Comparison of ENCODE assay signal across 23 cellular contexts in the genomic region with DNA sequence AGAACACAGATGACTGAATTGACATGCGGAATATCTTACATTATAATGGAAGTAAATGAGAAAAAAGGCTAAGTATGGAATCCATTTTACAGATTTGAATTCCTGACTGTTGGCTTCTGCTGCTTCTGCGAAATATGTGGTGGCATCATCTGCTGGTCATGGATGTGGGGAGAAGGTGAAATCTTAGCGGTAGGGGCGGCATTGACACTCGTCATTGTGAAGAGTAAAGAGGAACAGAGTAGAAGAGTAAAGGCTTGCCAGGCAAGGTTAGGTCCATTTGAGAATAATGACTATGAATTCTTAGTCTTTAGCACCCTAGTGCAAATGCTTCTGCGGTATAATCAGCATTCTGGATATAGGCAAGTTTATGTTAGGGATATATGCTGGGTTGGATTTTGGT. TPM values are rescaled to one million over a fixed set of nuclear protein-coding genes. Genes with fewer than 3 reads are reported as not detected.
DNase-seq lines count a peak whose midpoint lies in the region; ATAC-seq, FAIRE-seq and TF ChIP-seq lines count a peak whose summit lies in the region.
"Had no signal": no experiment of that assay in that cellular context is flagged by ENCODE, and none has a peak within 500 bp of the region (broad histone marks: within the 10 kb centered on the region; RNA-seq: fewer than 3 reads in every experiment).

No MANE protein-coding gene starts in this region.

- no peak for TF ChIP-seq CTCF in DOHH2 (IDR thresholded peaks at IDR 0.05; ENCODE audit: low read depth, low read length, poor library complexity, severe bottlenecking)
- TF ChIP-seq CTCF in neutrophil (IDR thresholded peaks at IDR 0.05), result no peak
- TF ChIP-seq CTCF in A673 (conservative IDR thresholded peaks at IDR 0.05; ENCODE audit: low read depth, low read length), result no peak

- CTCF ChIA-PET in A673 (lab: Charles Lee), result no interaction called here
- CTCF ChIA-PET in activated CD8-positive, alpha-beta memory T cell treated with anti-CD3 and anti-CD28 coated beads, Interleukin-2, amount 10 ng/mL, durations not matched to agents 7 days and 5 days (lab: Charles Lee), result no interaction called here
- CTCF ChIA-PET in naive thymus-derived CD4-positive, alpha-beta T cell (lab: Charles Lee), result no interaction called here

- intact Hi-C loops in A673 (cut with micrococcal nuclease; ENCODE audit: unreplicated experiment), result no loop called here
- intact Hi-C loops in naive thymus-derived CD4-positive, alpha-beta T cell (cut with micrococcal nuclease), result loop anchor here (2.0 to 5.0 kb wide), 5 partner anchors 14 to 46 kb away; no protein-coding TSS in a partner anchor

- H3K4me2 ChIP-seq in DOHH2 (ENCODE audit: low read length), result peak overlapping the region; percentile 17; the same call in 1 of the 2 replicates

- H3K9me2 ChIP-seq in DOHH2 (replicated peaks; ENCODE audit: control insufficient read depth, low read length), result no peaks in the 10 kb centered on the region

- H3K79me2 ChIP-seq in DOHH2 (ENCODE audit: control insufficient read depth, low read length), result peaks cover 97% of the 10 kb centered on the region

- no peak overlapping the region for H3K4me3 Mint-ChIP-seq in activated CD8-positive, alpha-beta memory T cell treated with anti-CD3 and anti-CD28 coated beads, Interleukin-2, amount 10 ng/mL, durations not matched to agents 7 days and 5 days
- H3K4me3 Mint-ChIP-seq in naive thymus-derived CD4-positive, alpha-beta T cell, result no peak overlapping the region
- H3K4me3 Mint-ChIP-seq: CD4-positive, CD25-positive, alpha-beta regulatory T cell; IgD-negative memory B cell; T-cell; T-helper 2 cell treated with Interferon-gamma antibody and Interleukin-4, amounts not matched to agents 5 μg/mL and 100 μg/mL, for 36 hours had no signal

- H3K4me3 ChIP-seq in DOHH2 (ENCODE audit: low read length) (no peak overlapping the region), neutrophil (ENCODE audit: low read depth in 1 of 2, low read length in 1 of 2) (no peak overlapping the region), A673 (ENCODE audit: low read depth, low read length, poor library complexity, severe bottlenecking) (no peak overlapping the region)
- no peak overlapping the region for H3K4me3 ChIP-seq in naive thymus-derived CD4-positive, alpha-beta T cell (ENCODE audit: low read length)
- H3K4me3 ChIP-seq: GM23248 had no signal

- no peak for ATAC-seq in activated CD8-positive, alpha-beta memory T cell treated with anti-CD3 and anti-CD28 coated beads, Interleukin-2, amount 10 ng/mL, durations not matched to agents 7 days and 5 days
- ATAC-seq in naive thymus-derived CD4-positive, alpha-beta T cell, result no peak
- ATAC-seq: T-cell had no signal

- POLR2A ChIA-PET in A673 (lab: Charles Lee; ENCODE audit: low non-redundant PET), result no interaction called here
- POLR2A ChIA-PET in naive thymus-derived CD4-positive, alpha-beta T cell (lab: Charles Lee), result no interaction called here

- BruUV-seq in A673 (replicated peaks; lab: Mats Ljungman, UMichigan), result no TSS peak

- H3K27ac Mint-ChIP-seq in activated CD8-positive, alpha-beta memory T cell treated with anti-CD3 and anti-CD28 coated beads, Interleukin-2, amount 10 ng/mL, durations not matched to agents 7 days and 5 days, result no peak overlapping the region
- no peak overlapping the region for H3K27ac Mint-ChIP-seq in naive thymus-derived CD4-positive, alpha-beta T cell
- H3K27ac Mint-ChIP-seq: CD4-positive, CD25-positive, alpha-beta regulatory T cell; IgD-negative memory B cell; T-cell; T-helper 2 cell treated with Interferon-gamma antibody and Interleukin-4, amounts not matched to agents 5 μg/mL and 100 μg/mL, for 36 hours had no signal

- H3K4me1 ChIP-seq in DOHH2 (ENCODE audit: control insufficient read depth, low read length), result peaks cover 44% of the 10 kb centered on the region
- peaks cover 4 to 7% of the 10 kb centered on the region in 2 experiments for H3K4me1 ChIP-seq in neutrophil (ENCODE audit: control insufficient read depth in 1 of 2, insufficient read depth in 1 of 2, low read depth in 1 of 2, low read length in 1 of 2)
- no peaks in the 10 kb centered on the region for H3K4me1 ChIP-seq in A673 (ENCODE audit: insufficient read depth, low read length, poor library complexity, severe bottlenecking)
- peaks cover 0 to 8% of the 10 kb centered on the region in 2 donors for H3K4me1 ChIP-seq in naive thymus-derived CD4-positive, alpha-beta T cell (ENCODE audit: control insufficient read depth in 2 of 2, insufficient read depth in 2 of 2, low read length in 2 of 2)

- peaks cover 35% of the 10 kb centered on the region for H3K4me1 Mint-ChIP-seq in activated CD8-positive, alpha-beta memory T cell treated with anti-CD3 and anti-CD28 coated beads, Interleukin-2, amount 10 ng/mL, durations not matched to agents 7 days and 5 days
- peaks cover 21 to 40% (median 33%) of the 10 kb centered on the region in 7 donors for H3K4me1 Mint-ChIP-seq in naive thymus-derived CD4-positive, alpha-beta T cell

- no peaks in the 10 kb centered on the region for H3K27me3 Mint-ChIP-seq in activated CD8-positive, alpha-beta memory T cell treated with anti-CD3 and anti-CD28 coated beads, Interleukin-2, amount 10 ng/mL, durations not matched to agents 7 days and 5 days
- no peaks in the 10 kb centered on the region for H3K27me3 Mint-ChIP-seq in naive thymus-derived CD4-positive, alpha-beta T cell
- H3K27me3 Mint-ChIP-seq: CD4-positive, CD25-positive, alpha-beta regulatory T cell; IgD-negative memory B cell; T-cell had no signal

- H3K36me3 ChIP-seq in DOHH2 (ENCODE audit: control insufficient read depth, low read length) (peaks cover 88% of the 10 kb centered on the region), neutrophil (peaks cover 75% of the 10 kb centered on the region), A673 (ENCODE audit: insufficient read depth, low read length, poor library complexity, severe bottlenecking) (peaks cover 22% of the 10 kb centered on the region)
- H3K36me3 ChIP-seq in naive thymus-derived CD4-positive, alpha-beta T cell (ENCODE audit: control insufficient read depth in 2 of 3, insufficient read depth in 3 of 3, low read length in 3 of 3), result peaks cover 7 to 53% (median 13%) of the 10 kb centered on the region in 3 experiments

- H3K27ac ChIP-seq in DOHH2 (ENCODE audit: low read depth, low read length) (peak overlapping the region; percentile 14; the same call in 1 of the 2 replicates), neutrophil (peak overlapping the region; percentile 32), A673 (ENCODE audit: low read depth, low read length, poor library complexity, severe bottlenecking) (no peak overlapping the region)
- no peak overlapping the region for H3K27ac ChIP-seq in naive thymus-derived CD4-positive, alpha-beta T cell (ENCODE audit: low read depth, low read length)
- H3K27ac ChIP-seq: GM23248 had no signal

- no peaks in the 10 kb centered on the region for H3K9me3 Mint-ChIP-seq in activated CD8-positive, alpha-beta memory T cell treated with anti-CD3 and anti-CD28 coated beads, Interleukin-2, amount 10 ng/mL, durations not matched to agents 7 days and 5 days (ENCODE audit: low read depth)
- no peaks in the 10 kb centered on the region for H3K9me3 Mint-ChIP-seq in naive thymus-derived CD4-positive, alpha-beta T cell
- H3K9me3 Mint-ChIP-seq: IgD-negative memory B cell; T-cell; T-helper 2 cell treated with Interferon-gamma antibody and Interleukin-4, amounts not matched to agents 5 μg/mL and 100 μg/mL, for 36 hours had no signal

- peaks cover 40% of the 10 kb centered on the region for H3K36me3 Mint-ChIP-seq in activated CD8-positive, alpha-beta memory T cell treated with anti-CD3 and anti-CD28 coated beads, Interleukin-2, amount 10 ng/mL, durations not matched to agents 7 days and 5 days
- peaks cover 16 to 46% (median 31%) of the 10 kb centered on the region in 5 donors for H3K36me3 Mint-ChIP-seq in naive thymus-derived CD4-positive, alpha-beta T cell

- H3K9me3 ChIP-seq in DOHH2 (ENCODE audit: control insufficient read depth, insufficient read depth, low read length) (no peaks in the 10 kb centered on the region), neutrophil (no peaks in the 10 kb centered on the region), A673 (ENCODE audit: low read depth, low read length, poor library complexity, severe bottlenecking) (no peaks in the 10 kb centered on the region)
- no peaks in the 10 kb centered on the region for H3K9me3 ChIP-seq in naive thymus-derived CD4-positive, alpha-beta T cell (ENCODE audit: control insufficient read depth in 2 of 3, low read length in 3 of 3)

- FAIRE-seq in GM19239 (lab: Jason Lieb, UNC), result peak; percentile 56

- DNase-seq in GM19239 (ENCODE audit: insufficient read length, low spot score) (no peak), MV-4-11 (lab: John Stamatoyannopoulos, UW) (peak; percentile 24), A673 (ENCODE audit: low spot score) (no peak), dedifferentiated amniotic fluid mesenchymal stem cell (ENCODE audit: extremely low spot score) (no peak)
- DNase-seq in activated CD8-positive, alpha-beta memory T cell treated with anti-CD3 and anti-CD28 coated beads, Interleukin-2, amount 10 ng/mL, durations not matched to agents 7 days and 5 days, result no peak
- DNase-seq in naive thymus-derived CD4-positive, alpha-beta T cell, result no peak
- DNase-seq: CD4-positive, CD25-positive, alpha-beta regulatory T cell; GM23248; H7; NCI-H1417; NCI-H1694; NCI-H2029 treated with DMSO at 0.1 percent for 48 hours; NCI-H446 treated with DMSO at 0.1 percent for 48 hours; NCI-H526; NCI-H82; NK-92 treated with Interleukin-12 subunit alpha and Interleukin-12 subunit beta, amount 100 ng/mL, for 24 hours; Right ventricle myocardium superior; RPMI8226; T-cell had no signal

- H4K20me1 ChIP-seq in DOHH2 (ENCODE audit: control insufficient read depth, insufficient read depth, low read depth, low read length), result peaks cover 2% of the 10 kb centered on the region; the same call in 1 of the 2 replicates

- H3K27me3 ChIP-seq in DOHH2 (ENCODE audit: control insufficient read depth, low read length), result no peaks in the 10 kb centered on the region
- H3K27me3 ChIP-seq in neutrophil, result no peaks in the 10 kb centered on the region
- no peaks in the 10 kb centered on the region for H3K27me3 ChIP-seq in A673 (replicated peaks; ENCODE audit: insufficient read depth, low read depth, low read length, poor library complexity)
- no peaks in the 10 kb centered on the region for H3K27me3 ChIP-seq in naive thymus-derived CD4-positive, alpha-beta T cell (ENCODE audit: control insufficient read depth in 2 of 2, insufficient read depth in 2 of 2, low read length in 2 of 2)

- H3F3A ChIP-seq in DOHH2 (ENCODE audit: control insufficient read depth, insufficient read depth), result peaks cover 25% of the 10 kb centered on the region

RNA-seq across cellular contexts. Expression of gene ACTR3, which starts 32.4 kb away (rescaled TPM):
- total RNA-seq in A673 (2021), result 282 and 340 TPM in 2 replicates
- total RNA-seq in activated CD8-positive, alpha-beta memory T cell treated with anti-CD3 and anti-CD28 coated beads, Interleukin-2, amount 10 ng/mL, durations not matched to agents 7 days and 5 days, result 100 to 1,000 TPM; 511 to 626 TPM
- total RNA-seq in naive thymus-derived CD4-positive, alpha-beta T cell, result 100 to 1,000 TPM; 172 to 612 (median 213) TPM
- 100 to 1,000 TPM; 438 to 486 TPM for polyA plus RNA-seq in naive thymus-derived CD4-positive, alpha-beta T cell

Comparison
In these comparisons a context has a peak if more than half of its experiments do, and no peak if none do; other contexts are left out.
1. H3K27ac ChIP-seq: peak in DOHH2 (single experiment) and neutrophil (single experiment); none in A673 (single experiment) and naive thymus-derived CD4-positive, alpha-beta T cell (single experiment).